Comparison of ENCODE assay signal across 8 cellular contexts in genomic region chr10:70162892-70163201, GRCh38. TPM values are rescaled to one million over a fixed set of nuclear protein-coding genes. Genes with fewer than 3 reads are reported as not detected.
DNase-seq lines count a peak whose midpoint lies in the region; ATAC-seq lines count a peak whose summit lies in the region.

No MANE protein-coding gene starts in this region.

- H2AK5ac ChIP-seq in mesendoderm (ENCODE audit: low read length), result no peak overlapping the region

- H3K27me3 ChIP-seq in mesendoderm (ENCODE audit: insufficient read depth, low read length, poor library complexity), result no peaks in the 10 kb centered on the region

- no peaks in the 10 kb centered on the region for H3K36me3 ChIP-seq in mesendoderm (ENCODE audit: control insufficient read depth, insufficient read depth, low read length)

- H3K4me3 ChIP-seq in mesendoderm (ENCODE audit: low read length), result no peak overlapping the region

- peaks cover 41% of the 10 kb centered on the region for H3K79me2 ChIP-seq in mesendoderm (ENCODE audit: control insufficient read depth, insufficient read depth, low read length)

- no CpG with 5 or more reads among the region's 1 CpG for WGBS in mesendoderm (ENCODE audit: extremely low coverage, insufficient coverage, low lambda C conversion rate)

- peak; percentile 37 for DNase-seq in activated T-helper 9 cell treated with anti-CD3 and anti-CD28 coated beads, Interleukin-2, amount 50 U/mL, for 16 hours (ENCODE audit: low read depth)
- peak; percentile 41 to 59 for DNase-seq in stimulated activated CD8-positive, alpha-beta memory T cell treated with anti-CD3 and anti-CD28 coated beads, Interleukin-2, amount 100 ng/mL, for 48 hours (ENCODE audit: low read depth in 2 of 2)
- no peak for DNase-seq in mesendoderm
- DNase-seq in GDM1 (lab: John Stamatoyannopoulos, UW), result no peak
- DNase-seq in islet precursor cell, result no peak

- no peaks in the 10 kb centered on the region for H3K4me1 ChIP-seq in mesendoderm (ENCODE audit: control insufficient read depth, low read depth, low read length)

- no peak overlapping the region for H2BK120ac ChIP-seq in mesendoderm (ENCODE audit: low read depth, low read length)

- no peak overlapping the region for H3K9ac ChIP-seq in mesendoderm (ENCODE audit: low read length)

- no peak overlapping the region for H4K5ac ChIP-seq in mesendoderm (ENCODE audit: low read length)

- no peak overlapping the region for H4K8ac ChIP-seq in mesendoderm (ENCODE audit: low read depth, low read length)

- no peak overlapping the region for H2BK15ac ChIP-seq in mesendoderm (replicated peaks; ENCODE audit: low read depth)

- H2BK5ac ChIP-seq in mesendoderm (ENCODE audit: low read length), result no peak overlapping the region

- peaks cover 13% of the 10 kb centered on the region for H3K79me1 ChIP-seq in mesendoderm (ENCODE audit: low read length)

- no peak overlapping the region for H3K4ac ChIP-seq in mesendoderm (ENCODE audit: low read depth, low read length)

- no peak overlapping the region for H3K4me2 ChIP-seq in mesendoderm (ENCODE audit: low read length)

- H3K18ac ChIP-seq in mesendoderm (ENCODE audit: low read length), result no peak overlapping the region

- no peak overlapping the region for H3K27ac ChIP-seq in mesendoderm (ENCODE audit: low read depth, low read length)

- no peak overlapping the region for H3K56ac ChIP-seq in mesendoderm (ENCODE audit: low read length)

- no peak overlapping the region for H3K23ac ChIP-seq in mesendoderm (ENCODE audit: low read length)

- ATAC-seq in GM19452 (IDR thresholded peaks at IDR 0.05; ENCODE audit: unreplicated experiment) (peak; percentile 76), HG03457 (IDR thresholded peaks at IDR 0.05; ENCODE audit: unreplicated experiment) (peak; percentile 70), HG03045 (IDR thresholded peaks at IDR 0.05; ENCODE audit: unreplicated experiment) (no peak)

RNA-seq across cellular contexts. Expression of gene SAR1A, which starts 7.5 kb away (rescaled TPM):
- 69.5 TPM for polyA plus RNA-seq in mesendoderm (2013, experiment 1 of 2)
- polyA plus RNA-seq in mesendoderm (2013, experiment 2 of 2), result 69.3 TPM

RNA-seq across cellular contexts. Expression of gene TYSND1, which starts 16.3 kb away (rescaled TPM):
- 5.9 TPM for polyA plus RNA-seq in mesendoderm (2013, experiment 1 of 2)
- polyA plus RNA-seq in mesendoderm (2013, experiment 2 of 2), result 6.1 TPM

RNA-seq across cellular contexts. Expression of gene AIFM2, which starts 30.2 kb away (rescaled TPM):
- 3.0 TPM for polyA plus RNA-seq in mesendoderm (2013, experiment 1 of 2)
- polyA plus RNA-seq in mesendoderm (2013, experiment 2 of 2), result 2.9 TPM

Comparison
In these comparisons a context has a peak if more than half of its experiments do, and no peak if none do; other contexts are left out.
1. DNase-seq: peak in activated T-helper 9 cell treated with anti-CD3 and anti-CD28 coated beads, Interleukin-2, amount 50 U/mL, for 16 hours (single experiment) and stimulated activated CD8-positive, alpha-beta memory T cell treated with anti-CD3 and anti-CD28 coated beads, Interleukin-2, amount 100 ng/mL, for 48 hours (2 of 2); none in mesendoderm (single experiment), GDM1 (single experiment) and islet precursor cell (single experiment).